10 cellular contexts compared by ENCODE assay signal in genomic region chr7:47600199-47601118, GRCh38. TPM values are rescaled to one million over a fixed set of nuclear protein-coding genes. Genes with fewer than 3 reads are reported as not detected.
A peak's percentile ranks its signal among the peaks of the same experiment; 100 is the strongest.
DNase-seq lines count a peak whose midpoint lies in the region; ATAC-seq and TF ChIP-seq lines count a peak whose summit lies in the region.
"Had no signal": no experiment of that assay in that cellular context is flagged by ENCODE, and none has a peak within 500 bp of the region (broad histone marks: within the 10 kb centered on the region; RNA-seq: fewer than 3 reads in every experiment).

No MANE protein-coding gene starts in this region.

- H2AFZ ChIP-seq in MM.1S (ENCODE audit: low read length), result peak overlapping the region; percentile 52

- intact Hi-C loops in stomach (cut with DNase I; ENCODE audit: low total_unique reads), result no loop called here

- peak; percentile 24 for DNase-seq in MM.1S
- peak; percentile 57 for DNase-seq in epithelial cell of proximal tubule (ENCODE audit: low read depth)
- DNase-seq in stomach, result peak; percentile 47
- no peak for DNase-seq in NCI-H82 treated with DMSO at 0.1 percent for 48 hours (lab: John Stamatoyannopoulos, UW; ENCODE audit: unreplicated experiment)
- no peak for DNase-seq in T-helper 9 cell
- no peak for DNase-seq in NCI-H345 treated with DMSO at 0.1 percent for 48 hours (lab: John Stamatoyannopoulos, UW; ENCODE audit: unreplicated experiment)
- DNase-seq: central memory CD4-positive, alpha-beta T cell had no signal

- H3F3A ChIP-seq in MM.1S (ENCODE audit: insufficient read depth, low read length), result no peaks in the 10 kb centered on the region

- H3K4me3 ChIP-seq in MM.1S (ENCODE audit: low read length) (no peak overlapping the region), epithelial cell of proximal tubule (ENCODE audit: low read depth, low read length) (no peak overlapping the region), stomach (no peak overlapping the region)

- no peak for TF ChIP-seq POLR2A in stomach (IDR thresholded peaks at IDR 0.05)

- H3K9me3 ChIP-seq in MM.1S (replicated peaks; ENCODE audit: insufficient read depth, low read length) (no peaks in the 10 kb centered on the region), stomach (peaks cover 6 to 30% (median 19%) of the 10 kb centered on the region in 4 donors)

- 0 out of 2 replicates have a peak overlapping the region, but pooled peaks have one; percentile 16 for H3K4me2 ChIP-seq in MM.1S (ENCODE audit: low read depth, low read length)
- H3K4me2 ChIP-seq: KMS-11 had no signal

- 61 to 66% (median 61%) methylated on average over 15 of the region's 15 CpGs for WGBS in stomach, 5 donors

- H3K79me2 ChIP-seq in MM.1S (ENCODE audit: low read length), result no peaks in the 10 kb centered on the region

- H3K27me3 ChIP-seq in MM.1S (replicated peaks; ENCODE audit: insufficient read depth, low read length), result no peaks in the 10 kb centered on the region
- H3K27me3 ChIP-seq in stomach, result no peaks in the 10 kb centered on the region

- peak; percentile 33 for ATAC-seq in GM21447 (IDR thresholded peaks at IDR 0.05; ENCODE audit: unreplicated experiment)
- ATAC-seq in HG03097 (IDR thresholded peaks at IDR 0.05; ENCODE audit: low FRiP score, unreplicated experiment), result no peak

- H3K27ac ChIP-seq in MM.1S (ENCODE audit: low read length), result no peak overlapping the region
- H3K27ac ChIP-seq in stomach, result peak overlapping the region in 3 of 5 donors; percentile 5 to 38 (median 20)
- H3K27ac ChIP-seq: KMS-11 had no signal

- H3K36me3 ChIP-seq in MM.1S (replicated peaks; ENCODE audit: insufficient read depth, low read length), result no peaks in the 10 kb centered on the region
- H3K36me3 ChIP-seq in stomach, result no peaks in the 10 kb centered on the region

- TF ChIP-seq CTCF in MM.1S (IDR thresholded peaks at IDR 0.05; ENCODE audit: low read length), result no peak
- no peak for TF ChIP-seq CTCF in epithelial cell of proximal tubule (conservative IDR thresholded peaks at IDR 0.05; ENCODE audit: low read depth, low read length)
- TF ChIP-seq CTCF in stomach (IDR thresholded peaks at IDR 0.05), result no peak

- no peak for TF ChIP-seq EP300 in stomach (IDR thresholded peaks at IDR 0.05)

- H3K9ac ChIP-seq in MM.1S (ENCODE audit: low read length), result no peak overlapping the region
- H3K9ac ChIP-seq: KMS-11 had no signal

- H4K20me1 ChIP-seq in MM.1S (ENCODE audit: insufficient read depth, low read length), result no peaks in the 10 kb centered on the region

- H3K4me1 ChIP-seq in MM.1S (ENCODE audit: low read length) (peaks cover 11% of the 10 kb centered on the region), stomach (peaks cover 26 to 42% (median 31%) of the 10 kb centered on the region in 4 donors)

- no peaks in the 10 kb centered on the region for H3K9me2 ChIP-seq in MM.1S (replicated peaks; ENCODE audit: insufficient read depth, low read length)

RNA-seq across cellular contexts. Expression of gene TNS3, which starts 18.5 kb away (rescaled TPM):
- 36.9 and 40.8 TPM in 2 replicates for total RNA-seq in epithelial cell of proximal tubule
- 100 to 1,000 TPM in 1 of 5 donors, 10 to 100 TPM in 4; 30.1 to 105 (median 86.9) TPM for total RNA-seq in stomach
- 10 to 100 TPM in 2 of 3 donors, 1 to 10 TPM in 1; 10.0 to 40.6 (median 25.8) TPM for polyA plus RNA-seq in stomach

Comparison
In these comparisons a context has a peak if more than half of its experiments do, and no peak if none do; other contexts are left out.
1. DNase-seq: peak in MM.1S (single experiment), epithelial cell of proximal tubule (single experiment) and stomach (single experiment); none in NCI-H82 treated with DMSO at 0.1 percent for 48 hours (single experiment), T-helper 9 cell (single experiment) and NCI-H345 treated with DMSO at 0.1 percent for 48 hours (single experiment).